ENCODE assay signal across 1 cellular context in genomic region chr3:129428382-129429079, GRCh38.
TF ChIP-seq lines count a peak whose summit lies in the region.

Gene EFCAB12, minus strand, starts transcription at chr3:129428636. Its CDS starts 148 bp downstream, at chr3:129428488.

TF ChIP-seq in HepG2, 621 proteins besides CTCF, POLR2A, EP300 and RAD21 (continued from another document and continues in another):
- no peak for TF ChIP-seq ZNF414 (CRISPR knock-in tag; IDR thresholded peaks at IDR 0.05)
- no peak for TF ChIP-seq ZNF512 (CRISPR knock-in tag; IDR thresholded peaks at IDR 0.05)
- TF ChIP-seq ZMAT5 (CRISPR knock-in tag; IDR thresholded peaks at IDR 0.05; ENCODE audit: borderline replicate concordance, low read depth), result no peak
- TF ChIP-seq NFE2L1 (CRISPR knock-in tag; IDR thresholded peaks at IDR 0.05; ENCODE audit: borderline replicate concordance), result no peak
- TF ChIP-seq DZIP1 (CRISPR knock-in tag; IDR thresholded peaks at IDR 0.05), result no peak
- TF ChIP-seq BHLHE40 (IDR thresholded peaks at IDR 0.05; ENCODE audit: low read length), result no peak
- TF ChIP-seq ZKSCAN1 (IDR thresholded peaks at IDR 0.05; ENCODE audit: low read length), result no peak
- TF ChIP-seq ZNF788 (CRISPR knock-in tag; IDR thresholded peaks at IDR 0.05; ENCODE audit: borderline replicate concordance), result no peak
- no peak for TF ChIP-seq KDM5A (IDR thresholded peaks at IDR 0.05; ENCODE audit: borderline replicate concordance, low read length)
- no peak for TF ChIP-seq ZNF782 (CRISPR knock-in tag; IDR thresholded peaks at IDR 0.05; ENCODE audit: borderline replicate concordance)
- TF ChIP-seq PREB (CRISPR knock-in tag; IDR thresholded peaks at IDR 0.05), result no peak
- no peak for TF ChIP-seq HCFC1 (IDR thresholded peaks at IDR 0.05; ENCODE audit: low read depth, low read length)
- TF ChIP-seq SIX1 (CRISPR knock-in tag; IDR thresholded peaks at IDR 0.05; ENCODE audit: borderline replicate concordance), result no peak
- no peak for TF ChIP-seq MTA3 (CRISPR knock-in tag; IDR thresholded peaks at IDR 0.05)
- TF ChIP-seq ZNF121 (CRISPR knock-in tag; IDR thresholded peaks at IDR 0.05), result no peak
- TF ChIP-seq MIXL1 (CRISPR knock-in tag; IDR thresholded peaks at IDR 0.05), result no peak
- TF ChIP-seq THYN1 (CRISPR knock-in tag; IDR thresholded peaks at IDR 0.05; ENCODE audit: borderline replicate concordance, low read depth), result no peak
- no peak for TF ChIP-seq TBX3 (IDR thresholded peaks at IDR 0.05; ENCODE audit: borderline replicate concordance)
- TF ChIP-seq ZC3H13 (CRISPR knock-in tag; IDR thresholded peaks at IDR 0.05), result no peak
- peak; percentile 63; the same call in 1 of the 2 replicates for TF ChIP-seq ZNF557 (CRISPR knock-in tag; IDR thresholded peaks at IDR 0.05)
- no peak for TF ChIP-seq IRF1 (CRISPR knock-in tag; IDR thresholded peaks at IDR 0.05; ENCODE audit: low read depth)
- TF ChIP-seq CBX2 (IDR thresholded peaks at IDR 0.05; ENCODE audit: low read depth, low read length), result no peak
- TF ChIP-seq CBX2 (CRISPR knock-in tag; IDR thresholded peaks at IDR 0.05; ENCODE audit: low read depth), result no peak
- peak; percentile 69; the same call in 1 of the 2 replicates for TF ChIP-seq ZFP91 (CRISPR knock-in tag; IDR thresholded peaks at IDR 0.05; ENCODE audit: borderline replicate concordance)
- TF ChIP-seq ZFP1 (CRISPR knock-in tag; IDR thresholded peaks at IDR 0.05), result no peak
- no peak for TF ChIP-seq GLI4 (CRISPR knock-in tag; IDR thresholded peaks at IDR 0.05; ENCODE audit: borderline replicate concordance)
- no peak for TF ChIP-seq RCOR2 (CRISPR knock-in tag; IDR thresholded peaks at IDR 0.05)
- no peak for TF ChIP-seq ZNF407 (CRISPR knock-in tag; IDR thresholded peaks at IDR 0.05; ENCODE audit: not compliant biosample characterization)
- TF ChIP-seq HNF1A (IDR thresholded peaks at IDR 0.05; ENCODE audit: low read depth), result no peak
- TF ChIP-seq HNF1A (CRISPR knock-in tag; IDR thresholded peaks at IDR 0.05; ENCODE audit: borderline replicate concordance), result no peak
- TF ChIP-seq ZC3H4 (CRISPR knock-in tag; IDR thresholded peaks at IDR 0.05; ENCODE audit: borderline replicate concordance), result no peak
- no peak for TF ChIP-seq ZMYM2 (CRISPR knock-in tag; IDR thresholded peaks at IDR 0.05)
- TF ChIP-seq ZBTB8A (CRISPR knock-in tag; IDR thresholded peaks at IDR 0.05; ENCODE audit: borderline replicate concordance, low read depth), result peak; percentile 97
- TF ChIP-seq NFYB (CRISPR knock-in tag; IDR thresholded peaks at IDR 0.05), result peak; percentile 93
- no peak; the same call in 1 of the 2 replicates for TF ChIP-seq MXD4 (CRISPR knock-in tag; IDR thresholded peaks at IDR 0.05)
- no peak for TF ChIP-seq TERF1 (CRISPR knock-in tag; IDR thresholded peaks at IDR 0.05)
- TF ChIP-seq PCBP1 (IDR thresholded peaks at IDR 0.05; ENCODE audit: borderline replicate concordance, low read depth, low read length), result no peak
